In the genomic region with DNA sequence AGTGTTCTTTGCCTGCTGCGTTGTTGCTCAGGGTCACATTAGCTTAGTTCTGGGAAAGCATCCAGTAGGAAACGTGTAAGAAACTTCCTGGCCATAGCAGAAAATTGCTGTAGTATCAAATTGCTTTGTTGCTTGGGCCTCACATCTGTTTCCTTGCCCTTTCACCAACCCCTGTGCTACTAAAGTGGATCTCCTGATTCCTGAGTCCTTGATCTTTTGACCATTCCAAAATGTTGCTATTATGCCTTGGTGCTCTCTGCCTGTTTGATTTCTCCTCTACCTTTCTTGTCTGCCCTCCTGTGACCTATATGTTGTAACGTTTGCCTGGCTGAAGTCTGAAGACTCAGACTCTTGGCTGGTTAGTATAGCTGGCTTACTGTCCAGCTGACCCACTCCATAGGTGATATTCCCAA, we compare ENCODE assay signal across 1 cellular context.
TF ChIP-seq lines count a peak whose summit lies in the region.

No MANE protein-coding gene starts in this region.

TF ChIP-seq in HepG2, 621 proteins besides CTCF, POLR2A, EP300 and RAD21 (continued from another document and continues in another):
- TF ChIP-seq, protein P1, sequence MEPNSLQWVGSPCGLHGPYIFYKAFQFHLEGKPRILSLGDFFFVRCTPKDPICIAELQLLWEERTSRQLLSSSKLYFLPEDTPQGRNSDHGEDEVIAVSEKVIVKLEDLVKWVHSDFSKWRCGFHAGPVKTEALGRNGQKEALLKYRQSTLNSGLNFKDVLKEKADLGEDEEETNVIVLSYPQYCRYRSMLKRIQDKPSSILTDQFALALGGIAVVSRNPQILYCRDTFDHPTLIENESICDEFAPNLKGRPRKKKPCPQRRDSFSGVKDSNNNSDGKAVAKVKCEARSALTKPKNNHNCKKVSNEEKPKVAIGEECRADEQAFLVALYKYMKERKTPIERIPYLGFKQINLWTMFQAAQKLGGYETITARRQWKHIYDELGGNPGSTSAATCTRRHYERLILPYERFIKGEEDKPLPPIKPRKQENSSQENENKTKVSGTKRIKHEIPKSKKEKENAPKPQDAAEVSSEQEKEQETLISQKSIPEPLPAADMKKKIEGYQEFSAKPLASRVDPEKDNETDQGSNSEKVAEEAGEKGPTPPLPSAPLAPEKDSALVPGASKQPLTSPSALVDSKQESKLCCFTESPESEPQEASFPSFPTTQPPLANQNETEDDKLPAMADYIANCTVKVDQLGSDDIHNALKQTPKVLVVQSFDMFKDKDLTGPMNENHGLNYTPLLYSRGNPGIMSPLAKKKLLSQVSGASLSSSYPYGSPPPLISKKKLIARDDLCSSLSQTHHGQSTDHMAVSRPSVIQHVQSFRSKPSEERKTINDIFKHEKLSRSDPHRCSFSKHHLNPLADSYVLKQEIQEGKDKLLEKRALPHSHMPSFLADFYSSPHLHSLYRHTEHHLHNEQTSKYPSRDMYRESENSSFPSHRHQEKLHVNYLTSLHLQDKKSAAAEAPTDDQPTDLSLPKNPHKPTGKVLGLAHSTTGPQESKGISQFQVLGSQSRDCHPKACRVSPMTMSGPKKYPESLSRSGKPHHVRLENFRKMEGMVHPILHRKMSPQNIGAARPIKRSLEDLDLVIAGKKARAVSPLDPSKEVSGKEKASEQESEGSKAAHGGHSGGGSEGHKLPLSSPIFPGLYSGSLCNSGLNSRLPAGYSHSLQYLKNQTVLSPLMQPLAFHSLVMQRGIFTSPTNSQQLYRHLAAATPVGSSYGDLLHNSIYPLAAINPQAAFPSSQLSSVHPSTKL (CRISPR knock-in tag; IDR thresholded peaks at IDR 0.05), result peak; percentile 60
- no peak for TF ChIP-seq ZNF549 (CRISPR knock-in tag; IDR thresholded peaks at IDR 0.05)
- TF ChIP-seq, protein P2, sequence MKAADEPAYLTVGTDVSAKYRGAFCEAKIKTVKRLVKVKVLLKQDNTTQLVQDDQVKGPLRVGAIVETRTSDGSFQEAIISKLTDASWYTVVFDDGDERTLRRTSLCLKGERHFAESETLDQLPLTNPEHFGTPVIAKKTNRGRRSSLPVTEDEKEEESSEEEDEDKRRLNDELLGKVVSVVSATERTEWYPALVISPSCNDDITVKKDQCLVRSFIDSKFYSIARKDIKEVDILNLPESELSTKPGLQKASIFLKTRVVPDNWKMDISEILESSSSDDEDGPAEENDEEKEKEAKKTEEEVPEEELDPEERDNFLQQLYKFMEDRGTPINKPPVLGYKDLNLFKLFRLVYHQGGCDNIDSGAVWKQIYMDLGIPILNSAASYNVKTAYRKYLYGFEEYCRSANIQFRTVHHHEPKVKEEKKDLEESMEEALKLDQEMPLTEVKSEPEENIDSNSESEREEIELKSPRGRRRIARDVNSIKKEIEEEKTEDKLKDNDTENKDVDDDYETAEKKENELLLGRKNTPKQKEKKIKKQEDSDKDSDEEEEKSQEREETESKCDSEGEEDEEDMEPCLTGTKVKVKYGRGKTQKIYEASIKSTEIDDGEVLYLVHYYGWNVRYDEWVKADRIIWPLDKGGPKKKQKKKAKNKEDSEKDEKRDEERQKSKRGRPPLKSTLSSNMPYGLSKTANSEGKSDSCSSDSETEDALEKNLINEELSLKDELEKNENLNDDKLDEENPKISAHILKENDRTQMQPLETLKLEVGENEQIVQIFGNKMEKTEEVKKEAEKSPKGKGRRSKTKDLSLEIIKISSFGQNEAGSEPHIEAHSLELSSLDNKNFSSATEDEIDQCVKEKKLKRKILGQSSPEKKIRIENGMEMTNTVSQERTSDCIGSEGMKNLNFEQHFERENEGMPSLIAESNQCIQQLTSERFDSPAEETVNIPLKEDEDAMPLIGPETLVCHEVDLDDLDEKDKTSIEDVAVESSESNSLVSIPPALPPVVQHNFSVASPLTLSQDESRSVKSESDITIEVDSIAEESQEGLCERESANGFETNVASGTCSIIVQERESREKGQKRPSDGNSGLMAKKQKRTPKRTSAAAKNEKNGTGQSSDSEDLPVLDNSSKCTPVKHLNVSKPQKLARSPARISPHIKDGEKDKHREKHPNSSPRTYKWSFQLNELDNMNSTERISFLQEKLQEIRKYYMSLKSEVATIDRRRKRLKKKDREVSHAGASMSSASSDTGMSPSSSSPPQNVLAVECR (CRISPR knock-in tag; IDR thresholded peaks at IDR 0.05; ENCODE audit: borderline replicate concordance), result no peak; the same call in 1 of the 2 replicates
- TF ChIP-seq RXRB (CRISPR knock-in tag; IDR thresholded peaks at IDR 0.05; ENCODE audit: borderline replicate concordance), result peak; percentile 50; the same call in 1 of the 2 replicates
- TF ChIP-seq ZFP36L2 (CRISPR knock-in tag; IDR thresholded peaks at IDR 0.05), result no peak
- TF ChIP-seq, protein P3, sequence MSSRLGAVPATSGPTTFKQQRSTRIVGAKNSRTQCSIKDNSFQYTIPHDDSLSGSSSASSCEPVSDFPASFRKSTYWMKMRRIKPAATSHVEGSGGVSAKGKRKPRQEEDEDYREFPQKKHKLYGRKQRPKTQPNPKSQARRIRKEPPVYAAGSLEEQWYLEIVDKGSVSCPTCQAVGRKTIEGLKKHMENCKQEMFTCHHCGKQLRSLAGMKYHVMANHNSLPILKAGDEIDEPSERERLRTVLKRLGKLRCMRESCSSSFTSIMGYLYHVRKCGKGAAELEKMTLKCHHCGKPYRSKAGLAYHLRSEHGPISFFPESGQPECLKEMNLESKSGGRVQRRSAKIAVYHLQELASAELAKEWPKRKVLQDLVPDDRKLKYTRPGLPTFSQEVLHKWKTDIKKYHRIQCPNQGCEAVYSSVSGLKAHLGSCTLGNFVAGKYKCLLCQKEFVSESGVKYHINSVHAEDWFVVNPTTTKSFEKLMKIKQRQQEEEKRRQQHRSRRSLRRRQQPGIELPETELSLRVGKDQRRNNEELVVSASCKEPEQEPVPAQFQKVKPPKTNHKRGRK (CRISPR knock-in tag; IDR thresholded peaks at IDR 0.05), result no peak
- TF ChIP-seq ZNF468 (CRISPR knock-in tag; IDR thresholded peaks at IDR 0.05), result no peak
- no peak for TF ChIP-seq CBX5 (CRISPR knock-in tag; IDR thresholded peaks at IDR 0.05; ENCODE audit: borderline replicate concordance)
- TF ChIP-seq CEBPB (IDR thresholded peaks at IDR 0.05; ENCODE audit: borderline replicate concordance, low read depth, low read length), result no peak
- no peak for TF ChIP-seq SP1 (IDR thresholded peaks at IDR 0.05)
- no peak for TF ChIP-seq SP1 (CRISPR knock-in tag; IDR thresholded peaks at IDR 0.05)
- no peak for TF ChIP-seq ZNF530 (CRISPR knock-in tag; IDR thresholded peaks at IDR 0.05; ENCODE audit: low read depth)
- TF ChIP-seq, protein P4, sequence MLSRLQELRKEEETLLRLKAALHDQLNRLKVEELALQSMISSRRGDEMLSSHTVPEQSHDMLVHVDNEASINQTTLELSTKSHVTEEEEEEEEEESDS (CRISPR knock-in tag; IDR thresholded peaks at IDR 0.05; ENCODE audit: borderline replicate concordance), result no peak
- TF ChIP-seq SRF (IDR thresholded peaks at IDR 0.05; ENCODE audit: low read depth, low read length), result no peak
- TF ChIP-seq ZNF652 (CRISPR knock-in tag; IDR thresholded peaks at IDR 0.05; ENCODE audit: borderline replicate concordance, low read depth), result no peak
- TF ChIP-seq, protein P5, sequence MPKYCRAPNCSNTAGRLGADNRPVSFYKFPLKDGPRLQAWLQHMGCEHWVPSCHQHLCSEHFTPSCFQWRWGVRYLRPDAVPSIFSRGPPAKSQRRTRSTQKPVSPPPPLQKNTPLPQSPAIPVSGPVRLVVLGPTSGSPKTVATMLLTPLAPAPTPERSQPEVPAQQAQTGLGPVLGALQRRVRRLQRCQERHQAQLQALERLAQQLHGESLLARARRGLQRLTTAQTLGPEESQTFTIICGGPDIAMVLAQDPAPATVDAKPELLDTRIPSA (CRISPR knock-in tag; IDR thresholded peaks at IDR 0.05; ENCODE audit: borderline replicate concordance), result no peak
- TF ChIP-seq GATA4 (IDR thresholded peaks at IDR 0.05; ENCODE audit: borderline replicate concordance, low read depth), result no peak
- TF ChIP-seq ZNF337 (CRISPR knock-in tag; IDR thresholded peaks at IDR 0.05; ENCODE audit: borderline replicate concordance, low read depth), result no peak
- no peak for TF ChIP-seq ZNF780A (CRISPR knock-in tag; IDR thresholded peaks at IDR 0.05)
- TF ChIP-seq HNF4A (CRISPR knock-in tag; IDR thresholded peaks at IDR 0.05), result peak; percentile 72
- TF ChIP-seq IRX3 (CRISPR knock-in tag; IDR thresholded peaks at IDR 0.05; ENCODE audit: borderline replicate concordance, low read depth), result no peak
- TF ChIP-seq, protein P6, sequence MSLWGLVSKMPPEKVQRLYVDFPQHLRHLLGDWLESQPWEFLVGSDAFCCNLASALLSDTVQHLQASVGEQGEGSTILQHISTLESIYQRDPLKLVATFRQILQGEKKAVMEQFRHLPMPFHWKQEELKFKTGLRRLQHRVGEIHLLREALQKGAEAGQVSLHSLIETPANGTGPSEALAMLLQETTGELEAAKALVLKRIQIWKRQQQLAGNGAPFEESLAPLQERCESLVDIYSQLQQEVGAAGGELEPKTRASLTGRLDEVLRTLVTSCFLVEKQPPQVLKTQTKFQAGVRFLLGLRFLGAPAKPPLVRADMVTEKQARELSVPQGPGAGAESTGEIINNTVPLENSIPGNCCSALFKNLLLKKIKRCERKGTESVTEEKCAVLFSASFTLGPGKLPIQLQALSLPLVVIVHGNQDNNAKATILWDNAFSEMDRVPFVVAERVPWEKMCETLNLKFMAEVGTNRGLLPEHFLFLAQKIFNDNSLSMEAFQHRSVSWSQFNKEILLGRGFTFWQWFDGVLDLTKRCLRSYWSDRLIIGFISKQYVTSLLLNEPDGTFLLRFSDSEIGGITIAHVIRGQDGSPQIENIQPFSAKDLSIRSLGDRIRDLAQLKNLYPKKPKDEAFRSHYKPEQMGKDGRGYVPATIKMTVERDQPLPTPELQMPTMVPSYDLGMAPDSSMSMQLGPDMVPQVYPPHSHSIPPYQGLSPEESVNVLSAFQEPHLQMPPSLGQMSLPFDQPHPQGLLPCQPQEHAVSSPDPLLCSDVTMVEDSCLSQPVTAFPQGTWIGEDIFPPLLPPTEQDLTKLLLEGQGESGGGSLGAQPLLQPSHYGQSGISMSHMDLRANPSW (CRISPR knock-in tag; IDR thresholded peaks at IDR 0.05; ENCODE audit: borderline replicate concordance), result no peak
- no peak for TF ChIP-seq ZNF563 (CRISPR knock-in tag; IDR thresholded peaks at IDR 0.05)
- TF ChIP-seq, protein P7, sequence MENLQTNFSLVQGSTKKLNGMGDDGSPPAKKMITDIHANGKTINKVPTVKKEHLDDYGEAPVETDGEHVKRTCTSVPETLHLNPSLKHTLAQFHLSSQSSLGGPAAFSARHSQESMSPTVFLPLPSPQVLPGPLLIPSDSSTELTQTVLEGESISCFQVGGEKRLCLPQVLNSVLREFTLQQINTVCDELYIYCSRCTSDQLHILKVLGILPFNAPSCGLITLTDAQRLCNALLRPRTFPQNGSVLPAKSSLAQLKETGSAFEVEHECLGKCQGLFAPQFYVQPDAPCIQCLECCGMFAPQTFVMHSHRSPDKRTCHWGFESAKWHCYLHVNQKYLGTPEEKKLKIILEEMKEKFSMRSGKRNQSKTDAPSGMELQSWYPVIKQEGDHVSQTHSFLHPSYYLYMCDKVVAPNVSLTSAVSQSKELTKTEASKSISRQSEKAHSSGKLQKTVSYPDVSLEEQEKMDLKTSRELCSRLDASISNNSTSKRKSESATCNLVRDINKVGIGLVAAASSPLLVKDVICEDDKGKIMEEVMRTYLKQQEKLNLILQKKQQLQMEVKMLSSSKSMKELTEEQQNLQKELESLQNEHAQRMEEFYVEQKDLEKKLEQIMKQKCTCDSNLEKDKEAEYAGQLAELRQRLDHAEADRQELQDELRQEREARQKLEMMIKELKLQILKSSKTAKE (CRISPR knock-in tag; IDR thresholded peaks at IDR 0.05; ENCODE audit: borderline replicate concordance), result no peak
- TF ChIP-seq TGIF2 (CRISPR knock-in tag; IDR thresholded peaks at IDR 0.05), result no peak
- TF ChIP-seq ZNF674 (CRISPR knock-in tag; IDR thresholded peaks at IDR 0.05; ENCODE audit: low read depth), result no peak
- TF ChIP-seq RELA (CRISPR knock-in tag; IDR thresholded peaks at IDR 0.05), result no peak
- TF ChIP-seq, protein P8, sequence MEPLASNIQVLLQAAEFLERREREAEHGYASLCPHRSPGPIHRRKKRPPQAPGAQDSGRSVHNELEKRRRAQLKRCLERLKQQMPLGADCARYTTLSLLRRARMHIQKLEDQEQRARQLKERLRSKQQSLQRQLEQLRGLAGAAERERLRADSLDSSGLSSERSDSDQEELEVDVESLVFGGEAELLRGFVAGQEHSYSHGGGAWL (CRISPR knock-in tag; IDR thresholded peaks at IDR 0.05), result no peak
- TF ChIP-seq FOSL2 (CRISPR knock-in tag; IDR thresholded peaks at IDR 0.05), result no peak
- no peak for TF ChIP-seq CBFB (CRISPR knock-in tag; IDR thresholded peaks at IDR 0.05)
- 0 out of 2 replicates have a peak, but pooled peaks have one; percentile 12 for TF ChIP-seq MEIS2 (CRISPR knock-in tag; IDR thresholded peaks at IDR 0.05)
- TF ChIP-seq BRD4 (CRISPR knock-in tag; IDR thresholded peaks at IDR 0.05), result no peak
- TF ChIP-seq, protein P9, sequence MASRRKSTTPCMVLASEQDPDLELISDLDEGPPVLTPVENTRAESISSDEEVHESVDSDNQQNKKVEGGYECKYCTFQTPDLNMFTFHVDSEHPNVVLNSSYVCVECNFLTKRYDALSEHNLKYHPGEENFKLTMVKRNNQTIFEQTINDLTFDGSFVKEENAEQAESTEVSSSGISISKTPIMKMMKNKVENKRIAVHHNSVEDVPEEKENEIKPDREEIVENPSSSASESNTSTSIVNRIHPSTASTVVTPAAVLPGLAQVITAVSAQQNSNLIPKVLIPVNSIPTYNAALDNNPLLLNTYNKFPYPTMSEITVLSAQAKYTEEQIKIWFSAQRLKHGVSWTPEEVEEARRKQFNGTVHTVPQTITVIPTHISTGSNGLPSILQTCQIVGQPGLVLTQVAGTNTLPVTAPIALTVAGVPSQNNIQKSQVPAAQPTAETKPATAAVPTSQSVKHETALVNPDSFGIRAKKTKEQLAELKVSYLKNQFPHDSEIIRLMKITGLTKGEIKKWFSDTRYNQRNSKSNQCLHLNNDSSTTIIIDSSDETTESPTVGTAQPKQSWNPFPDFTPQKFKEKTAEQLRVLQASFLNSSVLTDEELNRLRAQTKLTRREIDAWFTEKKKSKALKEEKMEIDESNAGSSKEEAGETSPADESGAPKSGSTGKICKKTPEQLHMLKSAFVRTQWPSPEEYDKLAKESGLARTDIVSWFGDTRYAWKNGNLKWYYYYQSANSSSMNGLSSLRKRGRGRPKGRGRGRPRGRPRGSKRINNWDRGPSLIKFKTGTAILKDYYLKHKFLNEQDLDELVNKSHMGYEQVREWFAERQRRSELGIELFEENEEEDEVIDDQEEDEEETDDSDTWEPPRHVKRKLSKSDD (CRISPR knock-in tag; IDR thresholded peaks at IDR 0.05; ENCODE audit: low read depth), result no peak
- TF ChIP-seq RFXAP (CRISPR knock-in tag; IDR thresholded peaks at IDR 0.05; ENCODE audit: borderline replicate concordance), result no peak
- no peak for TF ChIP-seq ARNT (IDR thresholded peaks at IDR 0.05)
- no peak for TF ChIP-seq MAZ (IDR thresholded peaks at IDR 0.05; ENCODE audit: borderline replicate concordance, low read depth, low read length)
- no peak for TF ChIP-seq MAZ (CRISPR knock-in tag; IDR thresholded peaks at IDR 0.05; ENCODE audit: low read depth)
- no peak for TF ChIP-seq ELF4 (CRISPR knock-in tag; IDR thresholded peaks at IDR 0.05; ENCODE audit: borderline replicate concordance)
- TF ChIP-seq ZNF30 (CRISPR knock-in tag; IDR thresholded peaks at IDR 0.05), result no peak
- TF ChIP-seq ZNF709 (CRISPR knock-in tag; IDR thresholded peaks at IDR 0.05), result no peak
- no peak for TF ChIP-seq CCAR2 (optimal IDR thresholded peaks at IDR 0.05; ENCODE audit: low read depth, low read length)
- no peak for TF ChIP-seq ZNF768 (CRISPR knock-in tag; IDR thresholded peaks at IDR 0.05)
- TF ChIP-seq MED1 (CRISPR knock-in tag; IDR thresholded peaks at IDR 0.05), result peak; percentile 59
